7 cellular contexts compared by ENCODE assay signal in the genomic region with DNA sequence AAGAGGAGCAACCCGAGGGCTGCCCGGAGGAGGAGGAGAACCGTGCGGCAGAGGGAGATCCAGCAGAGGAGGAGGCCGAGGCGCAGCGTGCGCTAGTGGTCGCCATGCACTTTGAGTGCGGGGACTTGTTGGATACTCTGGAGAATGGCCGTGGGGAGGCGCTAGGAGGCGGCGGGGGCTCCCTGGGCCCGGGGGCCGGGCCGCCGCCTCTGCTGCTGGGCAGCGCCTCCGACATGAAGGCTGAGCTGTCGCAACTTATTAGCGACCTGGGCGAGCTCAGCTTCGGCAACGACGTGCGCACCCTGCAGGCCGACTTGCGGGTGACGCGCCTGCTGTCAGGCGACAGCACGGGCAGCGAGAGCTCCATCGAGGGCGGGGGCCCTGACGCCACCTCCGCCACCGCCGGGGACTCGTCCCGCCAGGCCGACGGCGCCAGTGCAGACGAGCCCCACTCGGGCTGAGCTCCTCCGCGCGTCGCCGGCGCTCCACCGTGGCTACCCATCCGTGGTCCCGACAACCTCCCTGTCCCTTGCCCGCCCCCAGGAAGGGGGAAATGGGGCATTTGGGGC.
DNase-seq lines count a peak whose midpoint lies in the region; ATAC-seq lines count a peak whose summit lies in the region.

No MANE protein-coding gene starts in this region.

- H3K36me3 Mint-ChIP-seq in T-helper 2 cell treated with Interferon-gamma antibody and Interleukin-4, amounts not matched to agents 5 μg/mL and 100 μg/mL, for 36 hours (ENCODE audit: low read depth): no peaks in the 10 kb centered on the region

- peak overlapping the region; percentile 72 for H3K4me3 ChIP-seq in iPS-18c (ENCODE audit: insufficient read depth, low read depth, low read length)

- ATAC-seq in GM18502 (IDR thresholded peaks at IDR 0.05; ENCODE audit: poor library complexity, unreplicated experiment) (peak; percentile 46), HG03520 (IDR thresholded peaks at IDR 0.05; ENCODE audit: unreplicated experiment) (peak; percentile 38)

- H3K9me3 Mint-ChIP-seq in T-helper 2 cell treated with Interferon-gamma antibody and Interleukin-4, amounts not matched to agents 5 μg/mL and 100 μg/mL, for 36 hours: no peaks in the 10 kb centered on the region

- H3K4me1 Mint-ChIP-seq in T-helper 2 cell treated with Interferon-gamma antibody and Interleukin-4, amounts not matched to agents 5 μg/mL and 100 μg/mL, for 36 hours (ENCODE audit: low read depth): peaks cover 42% of the 10 kb centered on the region

- peak; percentile 78 for DNase-seq in T-helper 2 cell treated with Interferon-gamma antibody and Interleukin-4, amounts not matched to agents 5 μg/mL and 100 μg/mL, for 36 hours (ENCODE audit: low spot score)
- peak; percentile 85 for DNase-seq in astrocyte of the hippocampus (ENCODE audit: low read depth, low spot score)
- DNase-seq in stimulated activated CD4-positive, alpha-beta T cell treated with anti-CD3 and anti-CD28 coated beads, Interleukin-12 subunit alpha, Interleukin-12 subunit beta, amount 100 ng/mL, for 24 hours (ENCODE audit: low read depth in 2 of 2): peak; percentile 51 to 75
- DNase-seq in NCI-H2196 (lab: John Stamatoyannopoulos, UW; ENCODE audit: unreplicated experiment): no peak

- no peak overlapping the region for H3K27ac Mint-ChIP-seq in T-helper 2 cell treated with Interferon-gamma antibody and Interleukin-4, amounts not matched to agents 5 μg/mL and 100 μg/mL, for 36 hours

- peak overlapping the region; percentile 89 for H3K4me3 Mint-ChIP-seq in T-helper 2 cell treated with Interferon-gamma antibody and Interleukin-4, amounts not matched to agents 5 μg/mL and 100 μg/mL, for 36 hours

- peaks cover 61% of the 10 kb centered on the region for H3K27me3 Mint-ChIP-seq in T-helper 2 cell treated with Interferon-gamma antibody and Interleukin-4, amounts not matched to agents 5 μg/mL and 100 μg/mL, for 36 hours (ENCODE audit: low read depth)

- no peaks in the 10 kb centered on the region for H3K9me3 ChIP-seq in iPS-18c (ENCODE audit: control insufficient read depth, insufficient read depth, low read length)
